8 cellular contexts compared by ENCODE assay signal in the genomic region with DNA sequence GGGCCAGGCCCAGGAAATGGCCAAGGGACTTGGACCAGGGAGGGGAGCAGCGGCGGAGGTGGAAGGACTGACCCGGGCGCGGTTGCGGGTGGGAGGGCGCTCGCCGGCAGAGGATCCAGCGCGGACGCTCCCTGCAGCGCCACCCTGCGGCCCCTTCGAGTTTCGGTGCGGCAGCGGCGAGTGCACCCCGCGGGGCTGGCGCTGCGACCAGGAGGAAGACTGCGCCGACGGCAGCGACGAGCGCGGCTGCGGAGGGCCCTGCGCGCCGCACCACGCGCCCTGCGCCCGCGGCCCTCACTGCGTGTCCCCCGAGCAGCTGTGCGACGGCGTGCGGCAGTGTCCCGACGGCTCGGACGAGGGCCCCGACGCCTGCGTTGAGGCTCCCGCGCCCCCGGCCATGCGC. TPM values are rescaled to one million over a fixed set of nuclear protein-coding genes. Genes with fewer than 3 reads are reported as not detected.
DNase-seq lines count a peak whose midpoint lies in the region; ATAC-seq, FAIRE-seq and TF ChIP-seq lines count a peak whose summit lies in the region.

No MANE protein-coding gene starts in this region.

- H3K36me3 ChIP-seq in right lobe of liver (no peaks in the 10 kb centered on the region), HepG2 (replicated peaks in 1 of 2; ENCODE audit: control insufficient read depth in 1 of 2, insufficient read depth in 2 of 2, low read length in 2 of 2) (no peaks in the 10 kb centered on the region), adipocyte (ENCODE audit: control insufficient read depth, insufficient read depth, low read length, severe bottlenecking) (no peaks in the 10 kb centered on the region), stomach (no peaks in the 10 kb centered on the region), vagina (no peaks in the 10 kb centered on the region)

- no peaks in the 10 kb centered on the region for H4K20me1 ChIP-seq in HepG2 (ENCODE audit: insufficient read depth, low read length)

- H3K27me3 ChIP-seq in right lobe of liver = no peaks in the 10 kb centered on the region
- peaks cover 1 to 6% of the 10 kb centered on the region in 2 experiments; a peak in 1 of 5 replicates for H3K27me3 ChIP-seq in HepG2 (ENCODE audit: control insufficient read depth in 1 of 2, insufficient read depth in 2 of 2, low read length in 2 of 2)
- H3K27me3 ChIP-seq in adipocyte (replicated peaks; ENCODE audit: control insufficient read depth, insufficient read depth, low read length) = peaks cover 55% of the 10 kb centered on the region
- peaks cover 0 to 58% (median 43%) of the 10 kb centered on the region in 3 donors for H3K27me3 ChIP-seq in stomach
- no peaks in the 10 kb centered on the region for H3K27me3 ChIP-seq in vagina

- H3K79me2 ChIP-seq in HepG2 (ENCODE audit: insufficient read depth, low read length) = no peaks in the 10 kb centered on the region

- no peak for TF ChIP-seq RAD21 in HepG2 (CRISPR knock-in tag; IDR thresholded peaks at IDR 0.05)

- no TSS peak for BruUV-seq in HepG2 (replicated peaks; lab: Mats Ljungman, UMichigan)

- POLR2A ChIA-PET in HepG2 (lab: Yijun Ruan, JAX) = no interaction called here

- CTCF ChIA-PET in HepG2 (lab: Yijun Ruan, JAX; ENCODE audit: low intra/inter-chr PET ratio, low total read pairs) = no interaction called here

- TF ChIP-seq POLR2A in right lobe of liver (IDR thresholded peaks at IDR 0.05) = no peak
- TF ChIP-seq POLR2A in HepG2 (IDR thresholded peaks at IDR 0.05; ENCODE audit: insufficient read depth in 1 of 2, low read depth in 2 of 2, low read length in 2 of 2) = no peak
- no peak for TF ChIP-seq POLR2A in stomach (IDR thresholded peaks at IDR 0.05)
- TF ChIP-seq POLR2A in vagina (IDR thresholded peaks at IDR 0.05) = no peak

- TF ChIP-seq CTCF in right lobe of liver (IDR thresholded peaks at IDR 0.05) = peak in 3 of 4 donors; percentile 14 to 28 (median 25)
- no peak for TF ChIP-seq CTCF in HepG2 (CRISPR knock-in tag; IDR thresholded peaks at IDR 0.05)
- TF ChIP-seq CTCF in stomach (IDR thresholded peaks at IDR 0.05) = peak in 3 of 7 experiments; percentile 28 to 36 (median 31)
- peak in 1 of 3 experiments; percentile 21 for TF ChIP-seq CTCF in vagina (IDR thresholded peaks at IDR 0.05)

- H3K9me3 ChIP-seq in right lobe of liver (no peaks in the 10 kb centered on the region), HepG2 (ENCODE audit: low read length) (no peaks in the 10 kb centered on the region), adipocyte (ENCODE audit: control insufficient read depth, low read length) (no peaks in the 10 kb centered on the region), stomach (no peaks in the 10 kb centered on the region), vagina (no peaks in the 10 kb centered on the region)

- ATAC-seq in right lobe of liver (peak in 3 of 4 donors; percentile 35 to 47 (median 42)), HepG2 (no peak)

- H3K4me1 ChIP-seq in right lobe of liver = peaks cover 0 to 19% (median 7%) of the 10 kb centered on the region in 4 donors
- H3K4me1 ChIP-seq in HepG2 (ENCODE audit: insufficient read depth, low read length) = peaks cover 17% of the 10 kb centered on the region
- H3K4me1 ChIP-seq in adipocyte (ENCODE audit: control insufficient read depth, insufficient read depth, low read length) = no peaks in the 10 kb centered on the region
- H3K4me1 ChIP-seq in stomach = peaks cover 6 to 20% (median 14%) of the 10 kb centered on the region in 4 donors
- no peaks in the 10 kb centered on the region for H3K4me1 ChIP-seq in vagina

- H3K9ac ChIP-seq in HepG2 (ENCODE audit: insufficient read depth, low read depth, low read length) (no peak overlapping the region), adipocyte (ENCODE audit: low read length) (no peak overlapping the region)

- TF ChIP-seq EP300 in HepG2 (IDR thresholded peaks at IDR 0.05; ENCODE audit: low read depth in 2 of 2, low read length in 2 of 2) (no peak), HepG2 (CRISPR knock-in tag; IDR thresholded peaks at IDR 0.05; ENCODE audit: borderline replicate concordance) (no peak), stomach (IDR thresholded peaks at IDR 0.05) (no peak)

- H3K4me2 ChIP-seq in HepG2 (ENCODE audit: low read depth, low read length) = no peak overlapping the region

- intact Hi-C loops in right lobe of liver (cut with DNase I) (no loop called here), HepG2 (cut with micrococcal nuclease; ENCODE audit: unreplicated experiment) (no loop called here), stomach (cut with DNase I; ENCODE audit: low total_unique reads) (no loop called here), vagina (cut with DNase I) (no loop called here)

- FAIRE-seq in HepG2 (lab: Jason Lieb, UNC) = no peak

- no peak overlapping the region for H3K27ac ChIP-seq in right lobe of liver
- H3K27ac ChIP-seq in HepG2 (ENCODE audit: extremely low read length, insufficient read depth, low read length) = no peak overlapping the region
- no peak overlapping the region for H3K27ac ChIP-seq in stomach
- no peak overlapping the region for H3K27ac ChIP-seq in vagina

- H3K4me3 ChIP-seq in right lobe of liver (no peak overlapping the region), HepG2 (replicated peaks in 1 of 3; ENCODE audit: insufficient read depth in 1 of 3, low read depth in 2 of 3, low read length in 3 of 3) (no peak overlapping the region), adipocyte (ENCODE audit: low read length) (no peak overlapping the region), stomach (no peak overlapping the region), vagina (no peak overlapping the region)

- no peak overlapping the region for H2AFZ ChIP-seq in HepG2 (ENCODE audit: low read length)

- 28% methylated on average over 11 of the region's 56 CpGs for WGBS in right lobe of liver (ENCODE audit: insufficient coverage, low coverage, low lambda C conversion rate, missing lambda C conversion rate)
- WGBS in HepG2 (ENCODE audit: low lambda C conversion rate) = 96% methylated on average over 55 of the region's 56 CpGs
- WGBS in stomach, 5 donors = 3 to 10% (median 9%) methylated on average over 12 to 55 of the region's 56 CpGs

- in situ Hi-C loops in HepG2 (cut with HindIII; ENCODE audit: extremely low pct_ligation_motif_present, low pct_unique_long_range_greater_than_20kb) = no loop called here

- DNase-seq in right lobe of liver (peak in 1 of 3 donors; percentile 55), HepG2 (ENCODE audit: low spot score) (no peak), adipocyte (ENCODE audit: low read depth) (peak; percentile 46), iPS-NIHi11 (ENCODE audit: low spot score) (peak; percentile 88), stomach (peak; percentile 51), MV-4-11 (lab: John Stamatoyannopoulos, UW) (no peak), activated gamma-delta T cell (lab: John Stamatoyannopoulos, UW) (no peak), vagina (ENCODE audit: extremely low spot score in 2 of 2) (no peak)

RNA-seq across cellular contexts. Expression of gene ZNF467, which starts 16.8 kb away (rescaled TPM):
- total RNA-seq in right lobe of liver (10 to 100 TPM in 1 of 6 experiments, 1 to 10 TPM in 5; 3.6 to 14.6 (median 5.8) TPM), HepG2 (2016; rRNA removed; fragmentation: Illumina TruSeq; extraction: Trizol) (not detected in 2 replicates), stomach (10 to 100 TPM in 2 of 5 donors, 1 to 10 TPM in 2, not detected in 1; 3.1 to 14.2 (median 9.9) TPM), vagina (13.3 TPM)
- not detected in 2 replicates for total RNA-seq in HepG2 (2016; cell fraction: cytosol; rRNA removed; fragmentation: Illumina TruSeq; extraction: Trizol; ENCODE audit: low read depth)
- total RNA-seq in HepG2 (2016; cell fraction: insoluble cytoplasmic fraction; rRNA removed; fragmentation: Illumina TruSeq; extraction: Trizol) = not detected in 2 replicates
- not detected in 2 replicates for total RNA-seq in HepG2 (2016; cell fraction: membrane; rRNA removed; fragmentation: Illumina TruSeq; extraction: Trizol)
- not detected in 2 replicates for total RNA-seq in HepG2 (2016; cell fraction: nucleus; rRNA removed; fragmentation: Illumina TruSeq; extraction: Trizol)
- polyA plus RNA-seq in HepG2 (2011; rRNA removed) (0.03 TPM in 1 of 2 replicates, not detected in the other), stomach (10 to 100 TPM in 2 of 3 donors, 1 to 10 TPM in 1; 9.4 to 16.4 (median 12.2) TPM)
- polyA plus RNA-seq in HepG2 (2011; cell fraction: cytosol; rRNA removed) = 0.01 and 0.04 TPM in 2 replicates
- polyA plus RNA-seq in HepG2 (2011; cell fraction: nucleus; rRNA removed) = 0.27 and 0.28 TPM in 2 replicates
- polyA plus RNA-seq in HepG2 (2012) = not detected in 2 replicates
- 0.05 and 0.08 TPM in 2 replicates for polyA plus RNA-seq in HepG2 (2016; cell fraction: cytosol; fragmentation: Illumina TruSeq; extraction: Trizol; ENCODE audit: low read depth)
- polyA plus RNA-seq in HepG2 (2016; cell fraction: insoluble cytoplasmic fraction; fragmentation: Illumina TruSeq; extraction: Trizol; ENCODE audit: low read depth) = not detected in 2 replicates
- not detected in 2 replicates for polyA plus RNA-seq in HepG2 (2016; cell fraction: membrane; fragmentation: Illumina TruSeq; extraction: Trizol; ENCODE audit: low read depth)
- polyA plus RNA-seq in HepG2 (2016; cell fraction: nucleus; fragmentation: Illumina TruSeq; extraction: Trizol; ENCODE audit: insufficient read depth, low read depth) = not detected in 2 replicates
- 0.06 TPM in 1 of 2 replicates, not detected in the other for polyA minus RNA-seq in HepG2 (2011; rRNA and poly(A)+ RNA removed; ENCODE audit: low replicate concordance)
- not detected in 2 replicates for polyA minus RNA-seq in HepG2 (2011; cell fraction: cytosol; rRNA and poly(A)+ RNA removed)
- not detected in 2 replicates for polyA minus RNA-seq in HepG2 (2011; cell fraction: nucleus; rRNA and poly(A)+ RNA removed)

RNA-seq across cellular contexts. Expression of gene ZNF862, which starts 48.0 kb away (rescaled TPM):
- total RNA-seq in right lobe of liver (10 to 100 TPM in 2 of 6 experiments, 1 to 10 TPM in 4; 2.5 to 11.3 (median 7.1) TPM), HepG2 (2016; rRNA removed; fragmentation: Illumina TruSeq; extraction: Trizol) (0.89 and 1.0 TPM in 2 replicates), stomach (10 to 100 TPM in 2 of 5 donors, 1 to 10 TPM in 3; 7.0 to 13.4 (median 7.3) TPM), vagina (21.1 TPM)
- 0.10 and 0.35 TPM in 2 replicates for total RNA-seq in HepG2 (2016; cell fraction: cytosol; rRNA removed; fragmentation: Illumina TruSeq; extraction: Trizol; ENCODE audit: low read depth)
- total RNA-seq in HepG2 (2016; cell fraction: insoluble cytoplasmic fraction; rRNA removed; fragmentation: Illumina TruSeq; extraction: Trizol) = 0.67 and 0.80 TPM in 2 replicates
- 0.46 and 0.55 TPM in 2 replicates for total RNA-seq in HepG2 (2016; cell fraction: membrane; rRNA removed; fragmentation: Illumina TruSeq; extraction: Trizol)
- 2.0 TPM in 2 replicates for total RNA-seq in HepG2 (2016; cell fraction: nucleus; rRNA removed; fragmentation: Illumina TruSeq; extraction: Trizol)
- polyA plus RNA-seq in HepG2 (2011; rRNA removed) (2.0 and 2.8 TPM in 2 replicates), stomach (1 to 10 TPM; 2.4 to 7.5 (median 2.6) TPM)
- polyA plus RNA-seq in HepG2 (2011; cell fraction: cytosol; rRNA removed) = 1.0 and 1.3 TPM in 2 replicates
- polyA plus RNA-seq in HepG2 (2011; cell fraction: nucleus; rRNA removed) = 7.1 and 8.7 TPM in 2 replicates
- 0.76 and 1.6 TPM in 2 replicates for polyA plus RNA-seq in HepG2 (2012)
- 0.25 and 0.28 TPM in 2 replicates for polyA plus RNA-seq in HepG2 (2016; cell fraction: cytosol; fragmentation: Illumina TruSeq; extraction: Trizol; ENCODE audit: low read depth)
- polyA plus RNA-seq in HepG2 (2016; cell fraction: insoluble cytoplasmic fraction; fragmentation: Illumina TruSeq; extraction: Trizol; ENCODE audit: low read depth) = 0.27 and 0.70 TPM in 2 replicates
- polyA plus RNA-seq in HepG2 (2016; cell fraction: membrane; fragmentation: Illumina TruSeq; extraction: Trizol; ENCODE audit: low read depth) = 0.29 and 0.43 TPM in 2 replicates
- 1.9 and 2.0 TPM in 2 replicates for polyA plus RNA-seq in HepG2 (2016; cell fraction: nucleus; fragmentation: Illumina TruSeq; extraction: Trizol; ENCODE audit: insufficient read depth, low read depth)
- polyA minus RNA-seq in HepG2 (2011; rRNA and poly(A)+ RNA removed; ENCODE audit: low replicate concordance) = 2.0 and 5.0 TPM in 2 replicates
- polyA minus RNA-seq in HepG2 (2011; cell fraction: cytosol; rRNA and poly(A)+ RNA removed) = 0.59 and 1.2 TPM in 2 replicates
- polyA minus RNA-seq in HepG2 (2011; cell fraction: nucleus; rRNA and poly(A)+ RNA removed) = 6.6 and 10.3 TPM in 2 replicates

Comparison
In these comparisons a context has a peak if more than half of its experiments do, and no peak if none do; other contexts are left out.
1. DNase-seq: peak in adipocyte (single experiment), iPS-NIHi11 (single experiment) and stomach (single experiment); none in HepG2 (single experiment), MV-4-11 (single experiment), activated gamma-delta T cell (single experiment) and vagina (0 of 2).